In the genomic region with DNA sequence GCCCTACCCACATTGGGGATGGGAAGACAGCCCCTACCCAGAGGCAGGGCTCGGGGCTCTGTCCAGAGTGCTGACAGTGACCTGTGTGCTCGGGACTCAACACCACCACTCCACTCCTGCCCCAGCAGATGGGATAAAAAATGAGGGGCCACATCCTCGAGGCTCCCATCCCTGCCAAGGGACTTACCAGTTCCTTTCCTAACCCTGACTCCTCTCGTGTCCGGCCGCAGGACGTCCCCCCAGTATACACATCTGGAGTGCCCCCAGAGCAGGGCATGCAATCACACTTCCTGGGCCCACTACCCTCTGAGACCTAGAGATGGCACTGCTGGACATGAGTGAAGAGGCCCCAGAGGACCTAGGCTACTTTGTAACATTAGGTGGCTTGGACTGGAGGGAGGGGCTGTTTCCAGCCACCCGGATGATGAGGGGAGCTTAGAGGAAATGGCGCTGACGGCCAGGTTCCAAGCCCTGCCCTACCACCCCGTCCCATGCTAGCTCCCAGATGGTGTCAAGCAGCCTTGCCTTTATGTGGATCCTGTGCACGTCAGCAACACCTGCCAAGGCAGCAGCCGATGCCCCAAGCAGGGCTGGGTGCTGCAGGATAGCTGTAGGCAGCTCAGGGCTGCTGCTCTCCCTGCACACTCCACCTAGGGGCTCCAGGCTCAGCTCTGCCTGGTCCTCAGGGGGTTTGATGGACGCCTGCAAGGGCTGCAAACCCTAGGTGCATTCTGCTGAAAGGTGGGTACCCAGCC, we compare ENCODE assay signal across 8 cellular contexts.
DNase-seq lines count a peak whose midpoint lies in the region; ATAC-seq, FAIRE-seq and TF ChIP-seq lines count a peak whose summit lies in the region.

No MANE protein-coding gene starts in this region.

- H3K27me3 ChIP-seq in H7 (ENCODE audit: control insufficient read depth, insufficient read depth, low read length) = peaks cover 3% of the 10 kb centered on the region

- TF ChIP-seq POLR2A in A549 (IDR thresholded peaks at IDR 0.05; ENCODE audit: low read length) = no peak

- WGBS in A549 (ENCODE audit: missing lambda C conversion rate) = 85% methylated on average over 12 of the region's 14 CpGs

- no peak overlapping the region for H3K27ac ChIP-seq in A549

- POLR2A ChIA-PET in A549 (lab: Yijun Ruan, JAX) = no interaction called here

- H3K4me1 ChIP-seq in A549 = no peaks in the 10 kb centered on the region

- peak; percentile 38 to 43; a peak in 3 of 6 replicates for ATAC-seq in A549

- TF ChIP-seq EP300 in A549 (IDR thresholded peaks at IDR 0.05) = no peak

- no peaks in the 10 kb centered on the region; the same call in 1 of the 2 replicates for H3K36me3 ChIP-seq in H7 (replicated peaks; ENCODE audit: control insufficient read depth, insufficient read depth, low read length)

- DNase-seq in A549 (ENCODE audit: low read depth in 1 of 2, low spot score in 1 of 2) (peak in 1 of 2 experiments; percentile 10), H7 (peak; percentile 87), SK-N-DZ (ENCODE audit: low spot score) (peak; percentile 26), islet precursor cell (peak; percentile 65), AML-193 (lab: John Stamatoyannopoulos, UW) (no peak), posterior vena cava (ENCODE audit: low spot score) (no peak), NCI-H1417 (lab: John Stamatoyannopoulos, UW) (no peak), anterior cingulate cortex (lab: John Stamatoyannopoulos, UW) (no peak)

- no peaks in the 10 kb centered on the region for H3K9me3 ChIP-seq in A549

- no peak for FAIRE-seq in A549 (lab: Jason Lieb, UNC)

- intact Hi-C loops in posterior vena cava (cut with DNase I) = no loop called here

- no peak overlapping the region for H3K4me3 ChIP-seq in A549
- H3K4me3 ChIP-seq in H7 (ENCODE audit: insufficient read depth, low read depth, low read length) = no peak overlapping the region

- CTCF ChIA-PET in A549 (lab: Yijun Ruan, JAX) = no interaction called here

- TF ChIP-seq CTCF in A549 (IDR thresholded peaks at IDR 0.05) = no peak

- no peak for TF ChIP-seq RAD21 in A549 (conservative IDR thresholded peaks at IDR 0.05 in 1 of 2, IDR thresholded peaks at IDR 0.05 in 1 of 2)

- H3K4me2 ChIP-seq in A549 = no peak overlapping the region

TF ChIP-seq in A549, 52 proteins besides CTCF, POLR2A, EP300 and RAD21:
- TF ChIP-seq JUN (IDR thresholded peaks at IDR 0.05) = no peak
- TF ChIP-seq, protein P1, sequence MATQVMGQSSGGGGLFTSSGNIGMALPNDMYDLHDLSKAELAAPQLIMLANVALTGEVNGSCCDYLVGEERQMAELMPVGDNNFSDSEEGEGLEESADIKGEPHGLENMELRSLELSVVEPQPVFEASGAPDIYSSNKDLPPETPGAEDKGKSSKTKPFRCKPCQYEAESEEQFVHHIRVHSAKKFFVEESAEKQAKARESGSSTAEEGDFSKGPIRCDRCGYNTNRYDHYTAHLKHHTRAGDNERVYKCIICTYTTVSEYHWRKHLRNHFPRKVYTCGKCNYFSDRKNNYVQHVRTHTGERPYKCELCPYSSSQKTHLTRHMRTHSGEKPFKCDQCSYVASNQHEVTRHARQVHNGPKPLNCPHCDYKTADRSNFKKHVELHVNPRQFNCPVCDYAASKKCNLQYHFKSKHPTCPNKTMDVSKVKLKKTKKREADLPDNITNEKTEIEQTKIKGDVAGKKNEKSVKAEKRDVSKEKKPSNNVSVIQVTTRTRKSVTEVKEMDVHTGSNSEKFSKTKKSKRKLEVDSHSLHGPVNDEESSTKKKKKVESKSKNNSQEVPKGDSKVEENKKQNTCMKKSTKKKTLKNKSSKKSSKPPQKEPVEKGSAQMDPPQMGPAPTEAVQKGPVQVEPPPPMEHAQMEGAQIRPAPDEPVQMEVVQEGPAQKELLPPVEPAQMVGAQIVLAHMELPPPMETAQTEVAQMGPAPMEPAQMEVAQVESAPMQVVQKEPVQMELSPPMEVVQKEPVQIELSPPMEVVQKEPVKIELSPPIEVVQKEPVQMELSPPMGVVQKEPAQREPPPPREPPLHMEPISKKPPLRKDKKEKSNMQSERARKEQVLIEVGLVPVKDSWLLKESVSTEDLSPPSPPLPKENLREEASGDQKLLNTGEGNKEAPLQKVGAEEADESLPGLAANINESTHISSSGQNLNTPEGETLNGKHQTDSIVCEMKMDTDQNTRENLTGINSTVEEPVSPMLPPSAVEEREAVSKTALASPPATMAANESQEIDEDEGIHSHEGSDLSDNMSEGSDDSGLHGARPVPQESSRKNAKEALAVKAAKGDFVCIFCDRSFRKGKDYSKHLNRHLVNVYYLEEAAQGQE (IDR thresholded peaks at IDR 0.05) = peak; percentile 73

Comparison
In these comparisons a context has a peak if more than half of its experiments do, and no peak if none do; other contexts are left out.
1. DNase-seq: peak in H7 (single experiment), SK-N-DZ (single experiment) and islet precursor cell (single experiment); none in AML-193 (0 of 2), posterior vena cava (single experiment), NCI-H1417 (0 of 3) and anterior cingulate cortex (0 of 58).